ENCODE assay signal across 8 cellular contexts in genomic region chr5:157740211-157740610, GRCh38. TPM values are rescaled to one million over a fixed set of nuclear protein-coding genes. Genes with fewer than 3 reads are reported as not detected.
A peak's percentile ranks its signal among the peaks of the same experiment; 100 is the strongest.
DNase-seq lines count a peak whose midpoint lies in the region; ATAC-seq and TF ChIP-seq lines count a peak whose summit lies in the region.

No MANE protein-coding gene starts in this region.

- CTCF ChIA-PET in AG04449 (lab: Yijun Ruan, JAX), result interaction anchor here (0.7 to 16.3 kb wide), 5 partner anchors 9 to 575 kb away, joined by 3 to 242 read pairs (median 113); partner anchors contain the start of gene THG1L
- CTCF ChIA-PET in PC-3 (lab: Charles Lee), result no interaction called here

- no peak overlapping the region for H3K9ac ChIP-seq in PC-3 (ENCODE audit: low read length)

- TF ChIP-seq CTCF in AG04449 (IDR thresholded peaks at IDR 0.05; ENCODE audit: insufficient read depth, low read length, missing control alignments) (peak; percentile 40), GM10266 (IDR thresholded peaks at IDR 0.05; ENCODE audit: control insufficient read depth, insufficient read depth, low read depth, missing control alignments) (peak; percentile 64), PC-3 (conservative IDR thresholded peaks at IDR 0.05; ENCODE audit: low read depth, low read length) (peak; percentile 94), fibroblast of pulmonary artery (IDR thresholded peaks at IDR 0.05; ENCODE audit: low read length, missing control alignments) (peak; percentile 55)

- H3K4me3 ChIP-seq in AG04449 (ENCODE audit: low read depth, low read length) (no peak overlapping the region), PC-3 (ENCODE audit: low read length) (no peak overlapping the region), fibroblast of pulmonary artery (replicated peaks; ENCODE audit: low read depth, low read length) (no peak overlapping the region)

- H3K9me2 ChIP-seq in PC-3 (replicated peaks; ENCODE audit: low read length), result no peaks in the 10 kb centered on the region

- no peak overlapping the region for H2AFZ ChIP-seq in PC-3 (ENCODE audit: low read length)

- no peaks in the 10 kb centered on the region for H3K27me3 ChIP-seq in PC-3 (ENCODE audit: low read length)

- H4K20me1 ChIP-seq in PC-3 (ENCODE audit: low read length), result no peaks in the 10 kb centered on the region

- H3K27ac ChIP-seq in PC-3 (ENCODE audit: low read length), result no peak overlapping the region

- in situ Hi-C loops in G401 (cut with HindIII; ENCODE audit: low sequenced_read_pairs), result no loop called here

- DNase-seq in AG04449 (ENCODE audit: low read depth, low spot score) (no peak), GM10266 (ENCODE audit: extremely low spot score) (peak; percentile 56), PC-3 (peak; percentile 59), fibroblast of pulmonary artery (ENCODE audit: low read depth) (no peak), GM19238 (ENCODE audit: insufficient read length, low spot score) (no peak), G401 (ENCODE audit: low spot score) (no peak), medulla oblongata (ENCODE audit: extremely low spot score) (no peak)

- peaks cover 13% of the 10 kb centered on the region for H3K79me2 ChIP-seq in PC-3 (ENCODE audit: low read length)

- no peaks in the 10 kb centered on the region for H3F3A ChIP-seq in PC-3 (ENCODE audit: low read length, unreplicated experiment)

- H3K36me3 ChIP-seq in PC-3 (ENCODE audit: low read depth, low read length), result peaks cover 26% of the 10 kb centered on the region; the same call in 1 of the 2 replicates

- peaks cover 14% of the 10 kb centered on the region for H3K4me1 ChIP-seq in PC-3 (ENCODE audit: insufficient read depth, low read length)

- no peak overlapping the region for H3K4me2 ChIP-seq in PC-3 (ENCODE audit: low read length)

- ATAC-seq in PC-3 (no peak), HG03159 (IDR thresholded peaks at IDR 0.05; ENCODE audit: unreplicated experiment) (no peak)

- POLR2A ChIA-PET in AG04449 (lab: Yijun Ruan, JAX) (no interaction called here), PC-3 (lab: Charles Lee; ENCODE audit: unreplicated experiment) (interaction anchor here (0.6 kb wide), 1 partner anchor 328 kb away, joined by 4 read pairs; no protein-coding TSS in a partner anchor)

- H3K9me3 ChIP-seq in PC-3 (ENCODE audit: low read length), result no peaks in the 10 kb centered on the region

- intact Hi-C loops in PC-3 (cut with micrococcal nuclease), result loop anchor here (5.0 to 10.0 kb wide), 4 partner anchors 117 to 593 kb away; partner anchors contain the start of gene CLINT1

- no TSS peak for BruUV-seq in PC-3 (replicated peaks; lab: Mats Ljungman, UMichigan)

RNA-seq across cellular contexts. Expression of gene LSM11, which starts 3.3 kb away (rescaled TPM):
- total RNA-seq in PC-3 (2014; rRNA removed), result 5.0 and 5.1 TPM in 2 replicates
- 2.3 and 3.0 TPM in 2 replicates for total RNA-seq in G401 (2014; rRNA removed; shearing (Covaris generic))

RNA-seq across cellular contexts. Expression of gene THG1L, which starts 9.0 kb away (rescaled TPM):
- 45.1 and 45.3 TPM in 2 replicates for total RNA-seq in PC-3 (2014; rRNA removed)
- 30.6 and 39.3 TPM in 2 replicates for total RNA-seq in G401 (2014; rRNA removed; shearing (Covaris generic))

Comparison
In these comparisons a context has a peak if more than half of its experiments do, and no peak if none do; other contexts are left out.
1. DNase-seq: peak in GM10266 (single experiment) and PC-3 (single experiment); none in AG04449 (single experiment), fibroblast of pulmonary artery (single experiment), GM19238 (single experiment), G401 (single experiment) and medulla oblongata (single experiment).
2. CTCF ChIP-seq: peak in every context shown above with its lines; median percentile 94 in PC-3; 64 in GM10266; 55 in fibroblast of pulmonary artery; 40 in AG04449.